ENCODE assay signal across 8 cellular contexts in genomic region chr3:158109295-158109803, GRCh38. TPM values are rescaled to one million over a fixed set of nuclear protein-coding genes. Genes with fewer than 3 reads are reported as not detected.
DNase-seq lines count a peak whose midpoint lies in the region; TF ChIP-seq lines count a peak whose summit lies in the region.

No MANE protein-coding gene starts in this region.

- peaks cover 44% of the 10 kb centered on the region for H3K4me1 Mint-ChIP-seq in nephron progenitor cell

- DNase-seq in NCI-H510A treated with DMSO at 0.1 percent for 48 hours (lab: John Stamatoyannopoulos, UW) = peak; percentile 75
- no peak for DNase-seq in NCI-H510A (lab: John Stamatoyannopoulos, UW)
- DNase-seq in coronary artery (ENCODE audit: low spot score) = no peak
- no peak for DNase-seq in nephron progenitor cell
- DNase-seq in AG20443 (ENCODE audit: low spot score) = no peak
- DNase-seq in head of caudate nucleus = no peak
- DNase-seq in activated effector memory CD4-positive, alpha-beta T cell treated with anti-CD3 and anti-CD28 coated beads, Interleukin-2, amount 50 U/mL, for 16 hours = no peak

- peaks cover 16% of the 10 kb centered on the region for H3K4me1 ChIP-seq in HUES64 (ENCODE audit: insufficient read depth, low read length)

- no peaks in the 10 kb centered on the region for H3K36me3 ChIP-seq in HUES64 (ENCODE audit: insufficient read depth, low read length)

- peak overlapping the region; percentile 88; the same call in 1 of the 2 replicates for H3K9ac ChIP-seq in HUES64 (ENCODE audit: low read depth, low read length)

- peak overlapping the region; percentile 88 for H3K4me3 ChIP-seq in HUES64 (ENCODE audit: low read length)
- peak overlapping the region; percentile 75 for H3K4me3 ChIP-seq in coronary artery

- peak overlapping the region; percentile 94 for H3K4me3 Mint-ChIP-seq in nephron progenitor cell

- intact Hi-C loops in head of caudate nucleus (cut with DNase I) = no loop called here

- H3K27ac Mint-ChIP-seq in nephron progenitor cell = peak overlapping the region; percentile 98

- peaks cover 28% of the 10 kb centered on the region for H3K9me3 Mint-ChIP-seq in nephron progenitor cell

- WGBS in HUES64 = 2% methylated on average over 8 of the region's 9 CpGs

- TF ChIP-seq CTCF in coronary artery (IDR thresholded peaks at IDR 0.05) (no peak), nephron progenitor cell (IDR thresholded peaks at IDR 0.05) (no peak)

- H3K36me3 Mint-ChIP-seq in nephron progenitor cell (ENCODE audit: low read depth) = peaks cover 33% of the 10 kb centered on the region

- H3K27ac ChIP-seq in HUES64 (ENCODE audit: low read depth, low read length) (no peak overlapping the region), coronary artery (peak overlapping the region in 1 of 2 donors; percentile 80)

- H3K9me3 ChIP-seq in HUES64 (ENCODE audit: insufficient read depth, low read depth, low read length) = no peaks in the 10 kb centered on the region

- peaks cover 55% of the 10 kb centered on the region for H3K27me3 Mint-ChIP-seq in nephron progenitor cell (ENCODE audit: low read depth, poor library complexity)

- H3K27me3 ChIP-seq in HUES64 (ENCODE audit: insufficient read depth, low read length) = peaks cover 53% of the 10 kb centered on the region

RNA-seq across cellular contexts. Expression of gene RSRC1, which starts 0.5 kb away (rescaled TPM):
- polyA plus RNA-seq in HUES64 (2013, experiment 1 of 2) = 24.3 TPM
- polyA plus RNA-seq in HUES64 (2013, experiment 2 of 2) = 24.5 TPM

RNA-seq across cellular contexts. Expression of gene SHOX2, which starts 3.1 kb away (rescaled TPM):
- polyA plus RNA-seq in HUES64 (2013, experiment 1 of 2) = 0.25 TPM
- polyA plus RNA-seq in HUES64 (2013, experiment 2 of 2) = 1.0 TPM
